8 cellular contexts compared by ENCODE assay signal in the genomic region with DNA sequence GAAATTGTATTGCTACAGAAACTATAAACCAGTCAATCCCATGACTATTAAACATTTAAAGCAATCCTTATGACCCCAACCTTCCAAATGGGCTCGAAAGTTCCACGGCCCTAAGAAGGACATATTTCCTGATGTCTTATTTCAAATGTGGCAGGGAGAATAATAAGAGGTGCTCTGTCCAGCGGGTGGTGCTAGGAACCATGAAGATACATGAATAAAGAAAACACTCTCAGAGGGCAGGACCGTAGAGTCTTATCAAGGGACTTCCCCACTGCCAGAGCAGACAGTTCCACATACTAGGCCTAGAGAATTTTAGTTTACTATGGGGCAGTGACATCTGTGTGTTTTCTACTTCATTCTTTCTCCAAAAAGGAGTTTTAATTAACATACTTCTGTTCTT.
DNase-seq lines count a peak whose midpoint lies in the region; ATAC-seq and TF ChIP-seq lines count a peak whose summit lies in the region.

No MANE protein-coding gene starts in this region.

- no peak overlapping the region for H3K27ac ChIP-seq in C4-2B
- H3K27ac ChIP-seq in VCaP = no peak overlapping the region

- TF ChIP-seq POLR2A in GM18505 (IDR thresholded peaks at IDR 0.05; ENCODE audit: borderline replicate concordance, extremely low read depth, insufficient read depth, insufficient read length) = no peak

- DNase-seq in iPS-NIHi7 (ENCODE audit: extremely low spot score) (peak; percentile 56), NCI-H2171 treated with DMSO at 0.1 percent for 48 hours (lab: John Stamatoyannopoulos, UW) (no peak), OCI-M2 (lab: John Stamatoyannopoulos, UW; ENCODE audit: unreplicated experiment) (no peak)

- peak; percentile 15 for TF ChIP-seq CTCF in C4-2B (conservative IDR thresholded peaks at IDR 0.05)
- peak; percentile 65 for TF ChIP-seq CTCF in VCaP (conservative IDR thresholded peaks at IDR 0.05)

- peak; percentile 50 for ATAC-seq in HG02885 (IDR thresholded peaks at IDR 0.05; ENCODE audit: poor library complexity, unreplicated experiment)
- no peak for ATAC-seq in GM18505 (IDR thresholded peaks at IDR 0.05; ENCODE audit: unreplicated experiment)
- no peak for ATAC-seq in HG02852 (IDR thresholded peaks at IDR 0.05; ENCODE audit: unreplicated experiment)
